ENCODE assay signal across 1 cellular context in the genomic region with DNA sequence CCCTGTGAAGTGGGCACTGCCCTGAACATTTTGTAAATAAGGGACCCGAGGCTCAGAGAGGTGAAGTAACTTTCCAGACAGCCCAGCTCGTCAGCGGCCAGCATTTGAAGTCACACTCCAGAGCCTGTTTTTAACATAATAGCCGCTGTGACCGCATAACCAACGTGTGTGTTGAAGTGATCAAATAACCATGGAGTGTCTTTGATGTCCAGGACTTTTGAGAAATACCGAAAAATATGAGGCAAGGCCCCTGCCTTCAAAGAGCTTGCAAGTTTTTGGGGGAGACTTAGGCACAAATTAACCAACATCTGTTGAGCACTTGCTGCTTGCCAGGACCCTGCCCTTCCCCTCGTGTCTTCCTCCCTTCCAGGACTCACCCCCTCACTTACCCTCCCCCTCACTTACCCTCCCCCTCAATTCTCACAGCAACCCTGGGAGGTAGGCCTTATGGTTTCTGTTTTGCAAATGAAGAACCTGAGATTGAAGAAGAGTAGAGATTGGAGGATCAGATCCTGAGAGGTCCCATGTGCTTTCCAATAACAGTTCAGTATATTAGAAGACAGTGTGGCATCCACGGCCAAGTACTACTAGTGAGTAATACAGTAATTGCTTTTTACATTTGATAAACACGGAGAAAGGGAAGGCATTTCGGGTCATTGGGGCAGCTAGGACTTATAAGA.
TF ChIP-seq lines count a peak whose summit lies in the region.

No MANE protein-coding gene starts in this region.

TF ChIP-seq in GM12878, 131 proteins besides CTCF, POLR2A, EP300 and RAD21 (continued from another document and continues in another):
- TF ChIP-seq, protein P1, sequence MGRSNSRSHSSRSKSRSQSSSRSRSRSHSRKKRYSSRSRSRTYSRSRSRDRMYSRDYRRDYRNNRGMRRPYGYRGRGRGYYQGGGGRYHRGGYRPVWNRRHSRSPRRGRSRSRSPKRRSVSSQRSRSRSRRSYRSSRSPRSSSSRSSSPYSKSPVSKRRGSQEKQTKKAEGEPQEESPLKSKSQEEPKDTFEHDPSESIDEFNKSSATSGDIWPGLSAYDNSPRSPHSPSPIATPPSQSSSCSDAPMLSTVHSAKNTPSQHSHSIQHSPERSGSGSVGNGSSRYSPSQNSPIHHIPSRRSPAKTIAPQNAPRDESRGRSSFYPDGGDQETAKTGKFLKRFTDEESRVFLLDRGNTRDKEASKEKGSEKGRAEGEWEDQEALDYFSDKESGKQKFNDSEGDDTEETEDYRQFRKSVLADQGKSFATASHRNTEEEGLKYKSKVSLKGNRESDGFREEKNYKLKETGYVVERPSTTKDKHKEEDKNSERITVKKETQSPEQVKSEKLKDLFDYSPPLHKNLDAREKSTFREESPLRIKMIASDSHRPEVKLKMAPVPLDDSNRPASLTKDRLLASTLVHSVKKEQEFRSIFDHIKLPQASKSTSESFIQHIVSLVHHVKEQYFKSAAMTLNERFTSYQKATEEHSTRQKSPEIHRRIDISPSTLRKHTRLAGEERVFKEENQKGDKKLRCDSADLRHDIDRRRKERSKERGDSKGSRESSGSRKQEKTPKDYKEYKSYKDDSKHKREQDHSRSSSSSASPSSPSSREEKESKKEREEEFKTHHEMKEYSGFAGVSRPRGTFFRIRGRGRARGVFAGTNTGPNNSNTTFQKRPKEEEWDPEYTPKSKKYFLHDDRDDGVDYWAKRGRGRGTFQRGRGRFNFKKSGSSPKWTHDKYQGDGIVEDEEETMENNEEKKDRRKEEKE (IDR thresholded peaks at IDR 0.05), result no peak
- TF ChIP-seq SMAD1 (IDR thresholded peaks at IDR 0.05; ENCODE audit: low read depth, partially characterized antibody) (peak; percentile 60), HDGF (IDR thresholded peaks at IDR 0.05) (0 out of 2 replicates have a peak, but pooled peaks have one; percentile 14), POLR2AphosphoS5 (IDR thresholded peaks at IDR 0.05; ENCODE audit: low read length) (no peak; the same call in 1 of the 2 replicates), MEF2B (IDR thresholded peaks at IDR 0.05; ENCODE audit: partially characterized antibody, poor library complexity, severe bottlenecking) (no peak), PML (IDR thresholded peaks at IDR 0.05; ENCODE audit: low read length) (no peak; the same call in 1 of the 2 replicates), BRCA1 (IDR thresholded peaks at IDR 0.05; ENCODE audit: low read depth, low read length) (no peak), STAT1 (conservative IDR thresholded peaks at IDR 0.05) (no peak), BACH1 (IDR thresholded peaks at IDR 0.05; ENCODE audit: borderline replicate concordance) (no peak), BCL11A (IDR thresholded peaks at IDR 0.05; ENCODE audit: low read depth, low read length) (no peak), KLF5 (IDR thresholded peaks at IDR 0.05; ENCODE audit: partially characterized antibody) (no peak), CBFB (IDR thresholded peaks at IDR 0.05; ENCODE audit: low read depth) (no peak), MXI1 (IDR thresholded peaks at IDR 0.05; ENCODE audit: low read depth, low read length) (no peak), MTA2 (IDR thresholded peaks at IDR 0.05; ENCODE audit: low read depth) (0 out of 2 replicates have a peak, but pooled peaks have one; percentile 13), STAT3 (IDR thresholded peaks at IDR 0.05; ENCODE audit: low read depth, low read length) (no peak), EZH2 (IDR thresholded peaks at IDR 0.05; ENCODE audit: borderline replicate concordance, control insufficient read depth, low read depth, low read length) (no peak), ATF7 (IDR thresholded peaks at IDR 0.05; ENCODE audit: low read depth) (peak; percentile 71), DPF2 (IDR thresholded peaks at IDR 0.05) (no peak), RELA (IDR thresholded peaks at IDR 0.05; ENCODE audit: borderline replicate concordance, partially characterized antibody) (no peak), EGR1 (IDR thresholded peaks at IDR 0.05; ENCODE audit: borderline replicate concordance in 1 of 2, low read depth in 2 of 2, low read length in 2 of 2) (peak in 1 of 2 experiments; percentile 88; a peak in 2 of 3 replicates), FOXK2 (IDR thresholded peaks at IDR 0.05) (no peak), NR2F1 (conservative IDR thresholded peaks at IDR 0.05) (no peak; the same call in 1 of the 2 replicates), TAF1 (IDR thresholded peaks at IDR 0.05; ENCODE audit: borderline replicate concordance, low read depth, low read length) (0 out of 2 replicates have a peak, but pooled peaks have one; percentile 49), CBX5 (IDR thresholded peaks at IDR 0.05; ENCODE audit: low read depth) (no peak), GATAD2B (conservative IDR thresholded peaks at IDR 0.05; ENCODE audit: low read depth) (no peak), SIX5 (IDR thresholded peaks at IDR 0.05; ENCODE audit: low read depth, low read length, severe bottlenecking) (no peak), MYB (IDR thresholded peaks at IDR 0.05; ENCODE audit: borderline replicate concordance, low read depth, low read length) (no peak), SREBF2 (IDR thresholded peaks at IDR 0.05; ENCODE audit: low read length) (no peak), TBL1XR1 (IDR thresholded peaks at IDR 0.05; ENCODE audit: low read depth, low read length) (no peak; the same call in 1 of the 2 replicates), ZNF24 (IDR thresholded peaks at IDR 0.05) (no peak), SUZ12 (IDR thresholded peaks at IDR 0.05; ENCODE audit: unreplicated experiment) (no peak), BMI1 (IDR thresholded peaks at IDR 0.05; ENCODE audit: borderline replicate concordance) (no peak), SPI1 (IDR thresholded peaks at IDR 0.05; ENCODE audit: borderline replicate concordance, insufficient read depth, low read depth, low read length) (no peak), IKZF2 (IDR thresholded peaks at IDR 0.05) (0 out of 4 replicates have a peak, but pooled peaks of 1 of the 2 experiments have one; percentile 0), NR2C1 (IDR thresholded peaks at IDR 0.05) (no peak)
- TF ChIP-seq, protein P2, sequence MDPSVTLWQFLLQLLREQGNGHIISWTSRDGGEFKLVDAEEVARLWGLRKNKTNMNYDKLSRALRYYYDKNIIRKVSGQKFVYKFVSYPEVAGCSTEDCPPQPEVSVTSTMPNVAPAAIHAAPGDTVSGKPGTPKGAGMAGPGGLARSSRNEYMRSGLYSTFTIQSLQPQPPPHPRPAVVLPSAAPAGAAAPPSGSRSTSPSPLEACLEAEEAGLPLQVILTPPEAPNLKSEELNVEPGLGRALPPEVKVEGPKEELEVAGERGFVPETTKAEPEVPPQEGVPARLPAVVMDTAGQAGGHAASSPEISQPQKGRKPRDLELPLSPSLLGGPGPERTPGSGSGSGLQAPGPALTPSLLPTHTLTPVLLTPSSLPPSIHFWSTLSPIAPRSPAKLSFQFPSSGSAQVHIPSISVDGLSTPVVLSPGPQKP (IDR thresholded peaks at IDR 0.05; ENCODE audit: low read depth, low read length), result no peak
- TF ChIP-seq, protein P3, sequence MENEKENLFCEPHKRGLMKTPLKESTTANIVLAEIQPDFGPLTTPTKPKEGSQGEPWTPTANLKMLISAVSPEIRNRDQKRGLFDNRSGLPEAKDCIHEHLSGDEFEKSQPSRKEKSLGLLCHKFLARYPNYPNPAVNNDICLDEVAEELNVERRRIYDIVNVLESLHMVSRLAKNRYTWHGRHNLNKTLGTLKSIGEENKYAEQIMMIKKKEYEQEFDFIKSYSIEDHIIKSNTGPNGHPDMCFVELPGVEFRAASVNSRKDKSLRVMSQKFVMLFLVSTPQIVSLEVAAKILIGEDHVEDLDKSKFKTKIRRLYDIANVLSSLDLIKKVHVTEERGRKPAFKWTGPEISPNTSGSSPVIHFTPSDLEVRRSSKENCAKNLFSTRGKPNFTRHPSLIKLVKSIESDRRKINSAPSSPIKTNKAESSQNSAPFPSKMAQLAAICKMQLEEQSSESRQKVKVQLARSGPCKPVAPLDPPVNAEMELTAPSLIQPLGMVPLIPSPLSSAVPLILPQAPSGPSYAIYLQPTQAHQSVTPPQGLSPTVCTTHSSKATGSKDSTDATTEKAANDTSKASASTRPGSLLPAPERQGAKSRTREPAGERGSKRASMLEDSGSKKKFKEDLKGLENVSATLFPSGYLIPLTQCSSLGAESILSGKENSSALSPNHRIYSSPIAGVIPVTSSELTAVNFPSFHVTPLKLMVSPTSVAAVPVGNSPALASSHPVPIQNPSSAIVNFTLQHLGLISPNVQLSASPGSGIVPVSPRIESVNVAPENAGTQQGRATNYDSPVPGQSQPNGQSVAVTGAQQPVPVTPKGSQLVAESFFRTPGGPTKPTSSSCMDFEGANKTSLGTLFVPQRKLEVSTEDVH (IDR thresholded peaks at IDR 0.05; ENCODE audit: low read depth, partially characterized antibody), result no peak
- TF ChIP-seq, protein P4, sequence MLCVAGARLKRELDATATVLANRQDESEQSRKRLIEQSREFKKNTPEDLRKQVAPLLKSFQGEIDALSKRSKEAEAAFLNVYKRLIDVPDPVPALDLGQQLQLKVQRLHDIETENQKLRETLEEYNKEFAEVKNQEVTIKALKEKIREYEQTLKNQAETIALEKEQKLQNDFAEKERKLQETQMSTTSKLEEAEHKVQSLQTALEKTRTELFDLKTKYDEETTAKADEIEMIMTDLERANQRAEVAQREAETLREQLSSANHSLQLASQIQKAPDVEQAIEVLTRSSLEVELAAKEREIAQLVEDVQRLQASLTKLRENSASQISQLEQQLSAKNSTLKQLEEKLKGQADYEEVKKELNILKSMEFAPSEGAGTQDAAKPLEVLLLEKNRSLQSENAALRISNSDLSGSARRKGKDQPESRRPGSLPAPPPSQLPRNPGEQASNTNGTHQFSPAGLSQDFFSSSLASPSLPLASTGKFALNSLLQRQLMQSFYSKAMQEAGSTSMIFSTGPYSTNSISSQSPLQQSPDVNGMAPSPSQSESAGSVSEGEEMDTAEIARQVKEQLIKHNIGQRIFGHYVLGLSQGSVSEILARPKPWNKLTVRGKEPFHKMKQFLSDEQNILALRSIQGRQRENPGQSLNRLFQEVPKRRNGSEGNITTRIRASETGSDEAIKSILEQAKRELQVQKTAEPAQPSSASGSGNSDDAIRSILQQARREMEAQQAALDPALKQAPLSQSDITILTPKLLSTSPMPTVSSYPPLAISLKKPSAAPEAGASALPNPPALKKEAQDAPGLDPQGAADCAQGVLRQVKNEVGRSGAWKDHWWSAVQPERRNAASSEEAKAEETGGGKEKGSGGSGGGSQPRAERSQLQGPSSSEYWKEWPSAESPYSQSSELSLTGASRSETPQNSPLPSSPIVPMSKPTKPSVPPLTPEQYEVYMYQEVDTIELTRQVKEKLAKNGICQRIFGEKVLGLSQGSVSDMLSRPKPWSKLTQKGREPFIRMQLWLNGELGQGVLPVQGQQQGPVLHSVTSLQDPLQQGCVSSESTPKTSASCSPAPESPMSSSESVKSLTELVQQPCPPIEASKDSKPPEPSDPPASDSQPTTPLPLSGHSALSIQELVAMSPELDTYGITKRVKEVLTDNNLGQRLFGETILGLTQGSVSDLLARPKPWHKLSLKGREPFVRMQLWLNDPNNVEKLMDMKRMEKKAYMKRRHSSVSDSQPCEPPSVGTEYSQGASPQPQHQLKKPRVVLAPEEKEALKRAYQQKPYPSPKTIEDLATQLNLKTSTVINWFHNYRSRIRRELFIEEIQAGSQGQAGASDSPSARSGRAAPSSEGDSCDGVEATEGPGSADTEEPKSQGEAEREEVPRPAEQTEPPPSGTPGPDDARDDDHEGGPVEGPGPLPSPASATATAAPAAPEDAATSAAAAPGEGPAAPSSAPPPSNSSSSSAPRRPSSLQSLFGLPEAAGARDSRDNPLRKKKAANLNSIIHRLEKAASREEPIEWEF (IDR thresholded peaks at IDR 0.05; ENCODE audit: insufficient replicate concordance, low read depth, low read length), result no peak
- TF ChIP-seq, protein P5, sequence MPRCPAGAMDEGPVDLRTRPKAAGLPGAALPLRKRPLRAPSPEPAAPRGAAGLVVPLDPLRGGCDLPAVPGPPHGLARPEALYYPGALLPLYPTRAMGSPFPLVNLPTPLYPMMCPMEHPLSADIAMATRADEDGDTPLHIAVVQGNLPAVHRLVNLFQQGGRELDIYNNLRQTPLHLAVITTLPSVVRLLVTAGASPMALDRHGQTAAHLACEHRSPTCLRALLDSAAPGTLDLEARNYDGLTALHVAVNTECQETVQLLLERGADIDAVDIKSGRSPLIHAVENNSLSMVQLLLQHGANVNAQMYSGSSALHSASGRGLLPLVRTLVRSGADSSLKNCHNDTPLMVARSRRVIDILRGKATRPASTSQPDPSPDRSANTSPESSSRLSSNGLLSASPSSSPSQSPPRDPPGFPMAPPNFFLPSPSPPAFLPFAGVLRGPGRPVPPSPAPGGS (IDR thresholded peaks at IDR 0.05; ENCODE audit: borderline replicate concordance, insufficient read depth, low read depth, low read length, poor library complexity, severe bottlenecking), result no peak
- TF ChIP-seq, protein P6, sequence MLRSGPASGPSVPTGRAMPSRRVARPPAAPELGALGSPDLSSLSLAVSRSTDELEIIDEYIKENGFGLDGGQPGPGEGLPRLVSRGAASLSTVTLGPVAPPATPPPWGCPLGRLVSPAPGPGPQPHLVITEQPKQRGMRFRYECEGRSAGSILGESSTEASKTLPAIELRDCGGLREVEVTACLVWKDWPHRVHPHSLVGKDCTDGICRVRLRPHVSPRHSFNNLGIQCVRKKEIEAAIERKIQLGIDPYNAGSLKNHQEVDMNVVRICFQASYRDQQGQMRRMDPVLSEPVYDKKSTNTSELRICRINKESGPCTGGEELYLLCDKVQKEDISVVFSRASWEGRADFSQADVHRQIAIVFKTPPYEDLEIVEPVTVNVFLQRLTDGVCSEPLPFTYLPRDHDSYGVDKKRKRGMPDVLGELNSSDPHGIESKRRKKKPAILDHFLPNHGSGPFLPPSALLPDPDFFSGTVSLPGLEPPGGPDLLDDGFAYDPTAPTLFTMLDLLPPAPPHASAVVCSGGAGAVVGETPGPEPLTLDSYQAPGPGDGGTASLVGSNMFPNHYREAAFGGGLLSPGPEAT (IDR thresholded peaks at IDR 0.05; ENCODE audit: low read depth), result peak; percentile 80
- TF ChIP-seq, protein P7, sequence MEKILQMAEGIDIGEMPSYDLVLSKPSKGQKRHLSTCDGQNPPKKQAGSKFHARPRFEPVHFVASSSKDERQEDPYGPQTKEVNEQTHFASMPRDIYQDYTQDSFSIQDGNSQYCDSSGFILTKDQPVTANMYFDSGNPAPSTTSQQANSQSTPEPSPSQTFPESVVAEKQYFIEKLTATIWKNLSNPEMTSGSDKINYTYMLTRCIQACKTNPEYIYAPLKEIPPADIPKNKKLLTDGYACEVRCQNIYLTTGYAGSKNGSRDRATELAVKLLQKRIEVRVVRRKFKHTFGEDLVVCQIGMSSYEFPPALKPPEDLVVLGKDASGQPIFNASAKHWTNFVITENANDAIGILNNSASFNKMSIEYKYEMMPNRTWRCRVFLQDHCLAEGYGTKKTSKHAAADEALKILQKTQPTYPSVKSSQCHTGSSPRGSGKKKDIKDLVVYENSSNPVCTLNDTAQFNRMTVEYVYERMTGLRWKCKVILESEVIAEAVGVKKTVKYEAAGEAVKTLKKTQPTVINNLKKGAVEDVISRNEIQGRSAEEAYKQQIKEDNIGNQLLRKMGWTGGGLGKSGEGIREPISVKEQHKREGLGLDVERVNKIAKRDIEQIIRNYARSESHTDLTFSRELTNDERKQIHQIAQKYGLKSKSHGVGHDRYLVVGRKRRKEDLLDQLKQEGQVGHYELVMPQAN (conservative IDR thresholded peaks at IDR 0.05), result no peak
- TF ChIP-seq, protein P8, sequence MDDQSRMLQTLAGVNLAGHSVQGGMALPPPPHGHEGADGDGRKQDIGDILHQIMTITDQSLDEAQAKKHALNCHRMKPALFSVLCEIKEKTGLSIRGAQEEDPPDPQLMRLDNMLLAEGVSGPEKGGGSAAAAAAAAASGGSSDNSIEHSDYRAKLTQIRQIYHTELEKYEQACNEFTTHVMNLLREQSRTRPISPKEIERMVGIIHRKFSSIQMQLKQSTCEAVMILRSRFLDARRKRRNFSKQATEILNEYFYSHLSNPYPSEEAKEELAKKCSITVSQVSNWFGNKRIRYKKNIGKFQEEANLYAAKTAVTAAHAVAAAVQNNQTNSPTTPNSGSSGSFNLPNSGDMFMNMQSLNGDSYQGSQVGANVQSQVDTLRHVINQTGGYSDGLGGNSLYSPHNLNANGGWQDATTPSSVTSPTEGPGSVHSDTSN (IDR thresholded peaks at IDR 0.05; ENCODE audit: insufficient replicate concordance, low read depth, low read length), result no peak
